ENCODE assay signal across 20 cellular contexts in the genomic region with DNA sequence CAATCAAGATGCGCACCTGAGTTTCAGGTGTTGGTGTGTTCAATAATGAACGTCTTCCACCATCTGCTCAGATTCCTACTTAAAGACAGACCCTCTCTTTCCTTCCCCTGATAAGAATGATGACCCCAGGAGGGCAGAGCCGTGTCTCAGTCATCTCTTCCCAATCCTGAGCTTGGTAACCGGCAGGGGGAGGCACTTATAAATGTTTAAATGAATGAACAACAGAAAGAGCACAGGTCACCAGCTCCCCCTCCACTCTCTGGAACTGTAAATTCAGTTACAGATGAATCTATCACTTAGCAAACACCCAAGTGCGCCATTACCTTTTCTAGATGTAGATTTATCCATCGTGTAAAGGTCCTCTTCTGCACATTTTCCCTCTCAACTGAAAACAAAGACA.
"Had no signal": no experiment of that assay in that cellular context is flagged by ENCODE, and none has a peak within 500 bp of the region (broad histone marks: within the 10 kb centered on the region; RNA-seq: fewer than 3 reads in every experiment).

No MANE protein-coding gene starts in this region.

- H3K9me3 ChIP-seq: gastroesophageal sphincter, heart right ventricle, left ventricle myocardium inferior, tibial nerve, uterus had no signal

- H3K36me3 ChIP-seq: gastroesophageal sphincter, heart right ventricle, tibial nerve, uterus had no signal

- H3K27ac ChIP-seq: gastroesophageal sphincter, heart right ventricle, left ventricle myocardium inferior, skin epidermis, uterus had no signal

- H3K4me3 ChIP-seq: gastroesophageal sphincter, heart right ventricle, left ventricle myocardium inferior, skin epidermis, tibial nerve, uterus had no signal

- DNase-seq: activated CD4-positive, alpha-beta T cell treated with anti-CD3 and anti-CD28 coated beads, Interleukin-2, amount 10 ng/mL, durations not matched to agents 7 days and 5 days; activated CD4-positive, CD25-positive, alpha-beta regulatory T cell; activated naive CD4-positive, alpha-beta T cell treated with anti-CD3 and anti-CD28 coated beads, Interleukin-2, amount 10 ng/mL, durations not matched to agents 7 days and 5 days; activated T-cell treated with anti-CD3 and anti-CD28 coated beads for 4 hours; heart right ventricle; left ventricle myocardium inferior; nucleus accumbens; posterior cingulate gyrus; retina; stimulated activated CD4-positive, alpha-beta T cell treated with anti-CD3 and anti-CD28 coated beads, Interleukin-15, amount 100 ng/mL, for 24 hours; stimulated activated CD4-positive, alpha-beta T cell treated with anti-CD3 and anti-CD28 coated beads, Interleukin-4, amount 100 ng/mL, for 1 hour; stimulated activated naive B cell treated with anti-CD40 and anti-IgM and Interleukin-4, amounts not matched to agents 10 μg/mL and 1 μg/mL and 100 μg/mL, for 72 hours; uterus had no signal

- ATAC-seq: gastroesophageal sphincter; heart right ventricle; natural killer cell treated with Interleukin-12 subunit alpha and Interleukin-12 subunit beta and Interleukin-15 and Interleukin-18, amount 100 ng/mL, for 72 hours; stimulated activated naive B cell treated with anti-CD40 and anti-IgM and Interleukin-4, amounts not matched to agents 10 μg/mL and 1 μg/mL and 100 μg/mL, for 72 hours had no signal

- H3K27me3 ChIP-seq: tibial nerve, uterus had no signal

- FAIRE-seq: astrocyte, colon, islet of Langerhans had no signal
